2 cellular contexts compared by ENCODE assay signal in genomic region chr20:62269378-62269777, GRCh38.
TF ChIP-seq lines count a peak whose summit lies in the region.

No MANE protein-coding gene starts in this region.

TF ChIP-seq in HepG2, 621 proteins besides CTCF, POLR2A, EP300 and RAD21:
- TF ChIP-seq FOXK2 (IDR thresholded peaks at IDR 0.05) (no peak), AFF4 (CRISPR knock-in tag; IDR thresholded peaks at IDR 0.05) (no peak), MEIS2 (CRISPR knock-in tag; IDR thresholded peaks at IDR 0.05) (no peak), ZNF883 (CRISPR knock-in tag; IDR thresholded peaks at IDR 0.05; ENCODE audit: not compliant biosample characterization) (no peak), CBX5 (CRISPR knock-in tag; IDR thresholded peaks at IDR 0.05; ENCODE audit: borderline replicate concordance) (no peak), ZFY (CRISPR knock-in tag; IDR thresholded peaks at IDR 0.05) (0 out of 2 replicates have a peak, but pooled peaks have one; percentile 23)

TF ChIP-seq in H1, 55 proteins besides CTCF, POLR2A, EP300 and RAD21:
- no peak for TF ChIP-seq CBX5 (IDR thresholded peaks at IDR 0.05; ENCODE audit: low read depth, low read length)
- no peak for TF ChIP-seq CBX8 (IDR thresholded peaks at IDR 0.05; ENCODE audit: borderline replicate concordance, low read depth, low read length)
